ENCODE assay signal across 1 cellular context in genomic region chr1:168225476-168226190, GRCh38.
A peak's percentile ranks its signal among the peaks of the same experiment; 100 is the strongest.
TF ChIP-seq lines count a peak whose summit lies in the region.

Gene SFT2D2, plus strand, starts transcription at chr1:168226004. Its CDS starts 76 bp downstream, at chr1:168226080.

TF ChIP-seq in K562, 482 proteins besides CTCF, POLR2A, EP300 and RAD21 (continued from another document and continues in another):
- TF ChIP-seq, protein P1, sequence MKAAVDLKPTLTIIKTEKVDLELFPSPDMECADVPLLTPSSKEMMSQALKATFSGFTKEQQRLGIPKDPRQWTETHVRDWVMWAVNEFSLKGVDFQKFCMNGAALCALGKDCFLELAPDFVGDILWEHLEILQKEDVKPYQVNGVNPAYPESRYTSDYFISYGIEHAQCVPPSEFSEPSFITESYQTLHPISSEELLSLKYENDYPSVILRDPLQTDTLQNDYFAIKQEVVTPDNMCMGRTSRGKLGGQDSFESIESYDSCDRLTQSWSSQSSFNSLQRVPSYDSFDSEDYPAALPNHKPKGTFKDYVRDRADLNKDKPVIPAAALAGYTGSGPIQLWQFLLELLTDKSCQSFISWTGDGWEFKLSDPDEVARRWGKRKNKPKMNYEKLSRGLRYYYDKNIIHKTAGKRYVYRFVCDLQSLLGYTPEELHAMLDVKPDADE (conservative IDR thresholded peaks at IDR 0.05; ENCODE audit: control insufficient read depth, low read depth, low read length): peak; percentile 37; the same call in 1 of the 2 replicates
- peak; percentile 67; the same call in 1 of the 2 replicates for TF ChIP-seq ESRRA (IDR thresholded peaks at IDR 0.05; ENCODE audit: borderline replicate concordance, low read depth)
- TF ChIP-seq ZNF184 (CRISPR knock-in tag; IDR thresholded peaks at IDR 0.05): no peak
- TF ChIP-seq ZSCAN32 (CRISPR knock-in tag; IDR thresholded peaks at IDR 0.05): no peak; the same call in 1 of the 2 replicates
- peak; percentile 56 for TF ChIP-seq ETV1 (tag; conservative IDR thresholded peaks at IDR 0.05; ENCODE audit: low read depth)
- TF ChIP-seq CBFA2T3 (IDR thresholded peaks at IDR 0.05): no peak
- TF ChIP-seq KDM4B (IDR thresholded peaks at IDR 0.05; ENCODE audit: borderline replicate concordance in 2 of 2, low read depth in 1 of 2): peak in 1 of 2 experiments; percentile 83; a peak in 2 of 4 replicates
- TF ChIP-seq BHLHE40 (IDR thresholded peaks at IDR 0.05; ENCODE audit: low read length): peak; percentile 75
- TF ChIP-seq SREBF1 (IDR thresholded peaks at IDR 0.05; ENCODE audit: borderline replicate concordance, low read depth, low read length): no peak
- no peak for TF ChIP-seq NCOA2 (IDR thresholded peaks at IDR 0.05; ENCODE audit: partially characterized antibody in 2 of 2)
- TF ChIP-seq ZNF133 (CRISPR knock-in tag; IDR thresholded peaks at IDR 0.05): no peak
- TF ChIP-seq TARDBP (IDR thresholded peaks at IDR 0.05): 0 out of 2 replicates have a peak, but pooled peaks have one; percentile 73
- TF ChIP-seq, protein P2, sequence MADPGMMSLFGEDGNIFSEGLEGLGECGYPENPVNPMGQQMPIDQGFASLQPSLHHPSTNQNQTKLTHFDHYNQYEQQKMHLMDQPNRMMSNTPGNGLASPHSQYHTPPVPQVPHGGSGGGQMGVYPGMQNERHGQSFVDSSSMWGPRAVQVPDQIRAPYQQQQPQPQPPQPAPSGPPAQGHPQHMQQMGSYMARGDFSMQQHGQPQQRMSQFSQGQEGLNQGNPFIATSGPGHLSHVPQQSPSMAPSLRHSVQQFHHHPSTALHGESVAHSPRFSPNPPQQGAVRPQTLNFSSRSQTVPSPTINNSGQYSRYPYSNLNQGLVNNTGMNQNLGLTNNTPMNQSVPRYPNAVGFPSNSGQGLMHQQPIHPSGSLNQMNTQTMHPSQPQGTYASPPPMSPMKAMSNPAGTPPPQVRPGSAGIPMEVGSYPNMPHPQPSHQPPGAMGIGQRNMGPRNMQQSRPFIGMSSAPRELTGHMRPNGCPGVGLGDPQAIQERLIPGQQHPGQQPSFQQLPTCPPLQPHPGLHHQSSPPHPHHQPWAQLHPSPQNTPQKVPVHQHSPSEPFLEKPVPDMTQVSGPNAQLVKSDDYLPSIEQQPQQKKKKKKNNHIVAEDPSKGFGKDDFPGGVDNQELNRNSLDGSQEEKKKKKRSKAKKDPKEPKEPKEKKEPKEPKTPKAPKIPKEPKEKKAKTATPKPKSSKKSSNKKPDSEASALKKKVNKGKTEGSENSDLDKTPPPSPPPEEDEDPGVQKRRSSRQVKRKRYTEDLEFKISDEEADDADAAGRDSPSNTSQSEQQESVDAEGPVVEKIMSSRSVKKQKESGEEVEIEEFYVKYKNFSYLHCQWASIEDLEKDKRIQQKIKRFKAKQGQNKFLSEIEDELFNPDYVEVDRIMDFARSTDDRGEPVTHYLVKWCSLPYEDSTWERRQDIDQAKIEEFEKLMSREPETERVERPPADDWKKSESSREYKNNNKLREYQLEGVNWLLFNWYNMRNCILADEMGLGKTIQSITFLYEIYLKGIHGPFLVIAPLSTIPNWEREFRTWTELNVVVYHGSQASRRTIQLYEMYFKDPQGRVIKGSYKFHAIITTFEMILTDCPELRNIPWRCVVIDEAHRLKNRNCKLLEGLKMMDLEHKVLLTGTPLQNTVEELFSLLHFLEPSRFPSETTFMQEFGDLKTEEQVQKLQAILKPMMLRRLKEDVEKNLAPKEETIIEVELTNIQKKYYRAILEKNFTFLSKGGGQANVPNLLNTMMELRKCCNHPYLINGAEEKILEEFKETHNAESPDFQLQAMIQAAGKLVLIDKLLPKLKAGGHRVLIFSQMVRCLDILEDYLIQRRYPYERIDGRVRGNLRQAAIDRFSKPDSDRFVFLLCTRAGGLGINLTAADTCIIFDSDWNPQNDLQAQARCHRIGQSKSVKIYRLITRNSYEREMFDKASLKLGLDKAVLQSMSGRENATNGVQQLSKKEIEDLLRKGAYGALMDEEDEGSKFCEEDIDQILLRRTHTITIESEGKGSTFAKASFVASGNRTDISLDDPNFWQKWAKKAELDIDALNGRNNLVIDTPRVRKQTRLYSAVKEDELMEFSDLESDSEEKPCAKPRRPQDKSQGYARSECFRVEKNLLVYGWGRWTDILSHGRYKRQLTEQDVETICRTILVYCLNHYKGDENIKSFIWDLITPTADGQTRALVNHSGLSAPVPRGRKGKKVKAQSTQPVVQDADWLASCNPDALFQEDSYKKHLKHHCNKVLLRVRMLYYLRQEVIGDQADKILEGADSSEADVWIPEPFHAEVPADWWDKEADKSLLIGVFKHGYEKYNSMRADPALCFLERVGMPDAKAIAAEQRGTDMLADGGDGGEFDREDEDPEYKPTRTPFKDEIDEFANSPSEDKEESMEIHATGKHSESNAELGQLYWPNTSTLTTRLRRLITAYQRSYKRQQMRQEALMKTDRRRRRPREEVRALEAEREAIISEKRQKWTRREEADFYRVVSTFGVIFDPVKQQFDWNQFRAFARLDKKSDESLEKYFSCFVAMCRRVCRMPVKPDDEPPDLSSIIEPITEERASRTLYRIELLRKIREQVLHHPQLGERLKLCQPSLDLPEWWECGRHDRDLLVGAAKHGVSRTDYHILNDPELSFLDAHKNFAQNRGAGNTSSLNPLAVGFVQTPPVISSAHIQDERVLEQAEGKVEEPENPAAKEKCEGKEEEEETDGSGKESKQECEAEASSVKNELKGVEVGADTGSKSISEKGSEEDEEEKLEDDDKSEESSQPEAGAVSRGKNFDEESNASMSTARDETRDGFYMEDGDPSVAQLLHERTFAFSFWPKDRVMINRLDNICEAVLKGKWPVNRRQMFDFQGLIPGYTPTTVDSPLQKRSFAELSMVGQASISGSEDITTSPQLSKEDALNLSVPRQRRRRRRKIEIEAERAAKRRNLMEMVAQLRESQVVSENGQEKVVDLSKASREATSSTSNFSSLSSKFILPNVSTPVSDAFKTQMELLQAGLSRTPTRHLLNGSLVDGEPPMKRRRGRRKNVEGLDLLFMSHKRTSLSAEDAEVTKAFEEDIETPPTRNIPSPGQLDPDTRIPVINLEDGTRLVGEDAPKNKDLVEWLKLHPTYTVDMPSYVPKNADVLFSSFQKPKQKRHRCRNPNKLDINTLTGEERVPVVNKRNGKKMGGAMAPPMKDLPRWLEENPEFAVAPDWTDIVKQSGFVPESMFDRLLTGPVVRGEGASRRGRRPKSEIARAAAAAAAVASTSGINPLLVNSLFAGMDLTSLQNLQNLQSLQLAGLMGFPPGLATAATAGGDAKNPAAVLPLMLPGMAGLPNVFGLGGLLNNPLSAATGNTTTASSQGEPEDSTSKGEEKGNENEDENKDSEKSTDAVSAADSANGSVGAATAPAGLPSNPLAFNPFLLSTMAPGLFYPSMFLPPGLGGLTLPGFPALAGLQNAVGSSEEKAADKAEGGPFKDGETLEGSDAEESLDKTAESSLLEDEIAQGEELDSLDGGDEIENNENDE (IDR thresholded peaks at IDR 0.05; ENCODE audit: low read depth, low read length): no peak
- TF ChIP-seq WHSC1 (IDR thresholded peaks at IDR 0.05; ENCODE audit: low read length): no peak
- TF ChIP-seq KAT8 (IDR thresholded peaks at IDR 0.05; ENCODE audit: low read depth): no peak
- TF ChIP-seq CXXC5 (CRISPR knock-in tag; IDR thresholded peaks at IDR 0.05): peak; percentile 96
- no peak for TF ChIP-seq THRAP3 (IDR thresholded peaks at IDR 0.05; ENCODE audit: borderline replicate concordance)
- TF ChIP-seq ELF4 (CRISPR knock-in tag; IDR thresholded peaks at IDR 0.05): peak; percentile 46; the same call in 1 of the 2 replicates
- no peak for TF ChIP-seq ARID2 (IDR thresholded peaks at IDR 0.05)
- TF ChIP-seq ZBTB8A (IDR thresholded peaks at IDR 0.05; ENCODE audit: partially characterized antibody): no peak
- TF ChIP-seq RBFOX2 (IDR thresholded peaks at IDR 0.05; ENCODE audit: low read depth, low read length): peak; percentile 96
- no peak for TF ChIP-seq ETV5 (CRISPR knock-in tag; IDR thresholded peaks at IDR 0.05; ENCODE audit: low read depth)
- peak; percentile 78 for TF ChIP-seq ARID4B (CRISPR knock-in tag; IDR thresholded peaks at IDR 0.05)
- no peak for TF ChIP-seq ZNF507 (tag; conservative IDR thresholded peaks at IDR 0.05)
- peak; percentile 62; the same call in 1 of the 2 replicates for TF ChIP-seq KAT7 (CRISPR knock-in tag; IDR thresholded peaks at IDR 0.05; ENCODE audit: borderline replicate concordance)
- TF ChIP-seq SPI1 (IDR thresholded peaks at IDR 0.05; ENCODE audit: borderline replicate concordance, low read depth, low read length): no peak
- TF ChIP-seq HNRNPK (IDR thresholded peaks at IDR 0.05; ENCODE audit: low read depth, low read length, poor library complexity, severe bottlenecking): no peak
- TF ChIP-seq BRCA1 (IDR thresholded peaks at IDR 0.05): no peak
- TF ChIP-seq BRCA1 (CRISPR knock-in tag; IDR thresholded peaks at IDR 0.05): no peak
- 0 out of 2 replicates have a peak, but pooled peaks have one; percentile 31 for TF ChIP-seq ZNF316 (IDR thresholded peaks at IDR 0.05)
- peak; percentile 76 for TF ChIP-seq POLR2B (IDR thresholded peaks at IDR 0.05; ENCODE audit: low read depth, partially characterized antibody)
- TF ChIP-seq KLF6 (CRISPR knock-in tag; IDR thresholded peaks at IDR 0.05; ENCODE audit: borderline replicate concordance): peak; percentile 87
- TF ChIP-seq NCOA6 (IDR thresholded peaks at IDR 0.05): no peak
- TF ChIP-seq ZNF79 (CRISPR knock-in tag; IDR thresholded peaks at IDR 0.05; ENCODE audit: low read depth): peak; percentile 78
- TF ChIP-seq ZNF586 (CRISPR knock-in tag; conservative IDR thresholded peaks at IDR 0.05): no peak
- no peak for TF ChIP-seq MYBL2 (IDR thresholded peaks at IDR 0.05; ENCODE audit: low read depth)
- no peak for TF ChIP-seq MYBL2 (CRISPR knock-in tag; IDR thresholded peaks at IDR 0.05; ENCODE audit: borderline replicate concordance)
- no peak for TF ChIP-seq OTX1 (CRISPR knock-in tag; IDR thresholded peaks at IDR 0.05)
- peak; percentile 91 to 93 for TF ChIP-seq SIN3A (IDR thresholded peaks at IDR 0.05; ENCODE audit: borderline replicate concordance in 2 of 2, control insufficient read depth in 1 of 2, low read depth in 2 of 2, low read length in 2 of 2)
- TF ChIP-seq PPARD (CRISPR knock-in tag; IDR thresholded peaks at IDR 0.05): no peak
- TF ChIP-seq, protein P3, sequence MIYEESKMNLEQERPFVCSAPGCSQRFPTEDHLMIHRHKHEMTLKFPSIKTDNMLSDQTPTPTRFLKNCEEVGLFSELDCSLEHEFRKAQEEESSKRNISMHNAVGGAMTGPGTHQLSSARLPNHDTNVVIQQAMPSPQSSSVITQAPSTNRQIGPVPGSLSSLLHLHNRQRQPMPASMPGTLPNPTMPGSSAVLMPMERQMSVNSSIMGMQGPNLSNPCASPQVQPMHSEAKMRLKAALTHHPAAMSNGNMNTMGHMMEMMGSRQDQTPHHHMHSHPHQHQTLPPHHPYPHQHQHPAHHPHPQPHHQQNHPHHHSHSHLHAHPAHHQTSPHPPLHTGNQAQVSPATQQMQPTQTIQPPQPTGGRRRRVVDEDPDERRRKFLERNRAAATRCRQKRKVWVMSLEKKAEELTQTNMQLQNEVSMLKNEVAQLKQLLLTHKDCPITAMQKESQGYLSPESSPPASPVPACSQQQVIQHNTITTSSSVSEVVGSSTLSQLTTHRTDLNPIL (CRISPR knock-in tag; IDR thresholded peaks at IDR 0.05): no peak
- TF ChIP-seq, protein P4, sequence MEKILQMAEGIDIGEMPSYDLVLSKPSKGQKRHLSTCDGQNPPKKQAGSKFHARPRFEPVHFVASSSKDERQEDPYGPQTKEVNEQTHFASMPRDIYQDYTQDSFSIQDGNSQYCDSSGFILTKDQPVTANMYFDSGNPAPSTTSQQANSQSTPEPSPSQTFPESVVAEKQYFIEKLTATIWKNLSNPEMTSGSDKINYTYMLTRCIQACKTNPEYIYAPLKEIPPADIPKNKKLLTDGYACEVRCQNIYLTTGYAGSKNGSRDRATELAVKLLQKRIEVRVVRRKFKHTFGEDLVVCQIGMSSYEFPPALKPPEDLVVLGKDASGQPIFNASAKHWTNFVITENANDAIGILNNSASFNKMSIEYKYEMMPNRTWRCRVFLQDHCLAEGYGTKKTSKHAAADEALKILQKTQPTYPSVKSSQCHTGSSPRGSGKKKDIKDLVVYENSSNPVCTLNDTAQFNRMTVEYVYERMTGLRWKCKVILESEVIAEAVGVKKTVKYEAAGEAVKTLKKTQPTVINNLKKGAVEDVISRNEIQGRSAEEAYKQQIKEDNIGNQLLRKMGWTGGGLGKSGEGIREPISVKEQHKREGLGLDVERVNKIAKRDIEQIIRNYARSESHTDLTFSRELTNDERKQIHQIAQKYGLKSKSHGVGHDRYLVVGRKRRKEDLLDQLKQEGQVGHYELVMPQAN (IDR thresholded peaks at IDR 0.05; ENCODE audit: borderline replicate concordance): peak; percentile 60
- peak; percentile 90 for TF ChIP-seq MEF2D (tag; conservative IDR thresholded peaks at IDR 0.05; ENCODE audit: low read depth)
- TF ChIP-seq ZNF197 (CRISPR knock-in tag; IDR thresholded peaks at IDR 0.05; ENCODE audit: low read depth): peak; percentile 91
- no peak for TF ChIP-seq EZH2 (IDR thresholded peaks at IDR 0.05; ENCODE audit: borderline replicate concordance, low read depth, low read length)
- peak; percentile 99 for TF ChIP-seq SMAD4 (CRISPR knock-in tag; conservative IDR thresholded peaks at IDR 0.05)
- TF ChIP-seq ZNF239 (CRISPR knock-in tag; IDR thresholded peaks at IDR 0.05): peak; percentile 60
- TF ChIP-seq ZNF224 (CRISPR knock-in tag; IDR thresholded peaks at IDR 0.05): no peak
- TF ChIP-seq MTA2 (IDR thresholded peaks at IDR 0.05; ENCODE audit: low read depth): 0 out of 2 replicates have a peak, but pooled peaks have one; percentile 8
- peak; percentile 83 for TF ChIP-seq ZNF143 (CRISPR knock-in tag; IDR thresholded peaks at IDR 0.05)
- no peak for TF ChIP-seq XRCC3 (IDR thresholded peaks at IDR 0.05)
- TF ChIP-seq NR1H2 (CRISPR knock-in tag; IDR thresholded peaks at IDR 0.05): peak; percentile 79; the same call in 1 of the 2 replicates
